20 cellular contexts compared by ENCODE assay signal in genomic region chr5:4348919-4349318, GRCh38.
"Had no signal": no experiment of that assay in that cellular context is flagged by ENCODE, and none has a peak within 500 bp of the region (broad histone marks: within the 10 kb centered on the region; RNA-seq: fewer than 3 reads in every experiment).

No MANE protein-coding gene starts in this region.

- ATAC-seq: effector memory CD8-positive, alpha-beta T cell; left colon; left ventricle myocardium superior; naive thymus-derived CD8-positive, alpha-beta T cell; stimulated activated naive B cell treated with anti-CD40 and anti-IgM and Interleukin-4, amounts not matched to agents 10 μg/mL and 1 μg/mL and 100 μg/mL, for 72 hours; stimulated activated naive CD8-positive, alpha-beta T cell treated with anti-CD3 and anti-CD28 coated beads, Interleukin-15, amount 100 ng/mL, for 72 hours had no signal

- H3K27me3 ChIP-seq: hepatocyte, right atrium auricular region, sigmoid colon, testis, transverse colon had no signal

- H3K79me2 ChIP-seq: hepatocyte had no signal

- H3K9me3 ChIP-seq: sigmoid colon, testis, transverse colon had no signal

- H3K27me3 Mint-ChIP-seq: dendritic cell treated with granulocyte-macrophage colony-stimulating factor and Interleukin-4, amounts not matched to agents 40 ng/mL and 50 ng/mL, for 4 days; effector memory CD8-positive, alpha-beta T cell; naive thymus-derived CD8-positive, alpha-beta T cell; stimulated activated naive B cell treated with anti-CD40 and anti-IgM and Interleukin-4, amounts not matched to agents 10 μg/mL and 1 μg/mL and 100 μg/mL, for 72 hours; stimulated activated naive CD8-positive, alpha-beta T cell treated with anti-CD3 and anti-CD28 coated beads, Interleukin-15, amount 100 ng/mL, for 72 hours had no signal

- H3K4me3 Mint-ChIP-seq: dendritic cell treated with granulocyte-macrophage colony-stimulating factor and Interleukin-4, amounts not matched to agents 40 ng/mL and 50 ng/mL, for 4 days; effector memory CD8-positive, alpha-beta T cell; naive thymus-derived CD8-positive, alpha-beta T cell; neural crest cell; stimulated activated naive B cell treated with anti-CD40 and anti-IgM and Interleukin-4, amounts not matched to agents 10 μg/mL and 1 μg/mL and 100 μg/mL, for 72 hours; stimulated activated naive CD8-positive, alpha-beta T cell treated with anti-CD3 and anti-CD28 coated beads, Interleukin-15, amount 100 ng/mL, for 72 hours had no signal

- H3K4me2 ChIP-seq: hepatocyte had no signal

- DNase-seq: effector memory CD8-positive, alpha-beta T cell; erythroblast; foreskin melanocyte; kidney; left colon; left ventricle myocardium superior; naive thymus-derived CD8-positive, alpha-beta T cell; sigmoid colon; stimulated activated CD4-positive, alpha-beta T cell treated with anti-CD3 and anti-CD28 coated beads, Interleukin-2, amount 100 ng/mL, for 24 hours; stimulated activated CD4-positive, alpha-beta T cell treated with anti-CD3 and anti-CD28 coated beads, Interleukin-4, amount 100 ng/mL, for 4 hours; stimulated activated naive B cell treated with anti-CD40 and anti-IgM and Interleukin-4, amounts not matched to agents 10 μg/mL and 1 μg/mL and 100 μg/mL, for 72 hours; stimulated activated naive CD8-positive, alpha-beta T cell treated with anti-CD3 and anti-CD28 coated beads, Interleukin-15, amount 100 ng/mL, for 72 hours; testis; transverse colon had no signal

- H2AFZ ChIP-seq: hepatocyte had no signal

- H3K27ac Mint-ChIP-seq: dendritic cell treated with granulocyte-macrophage colony-stimulating factor and Interleukin-4, amounts not matched to agents 40 ng/mL and 50 ng/mL, for 4 days; effector memory CD8-positive, alpha-beta T cell; naive thymus-derived CD8-positive, alpha-beta T cell; stimulated activated naive B cell treated with anti-CD40 and anti-IgM and Interleukin-4, amounts not matched to agents 10 μg/mL and 1 μg/mL and 100 μg/mL, for 72 hours; stimulated activated naive CD8-positive, alpha-beta T cell treated with anti-CD3 and anti-CD28 coated beads, Interleukin-15, amount 100 ng/mL, for 72 hours had no signal

- H3K36me3 ChIP-seq: right atrium auricular region, sigmoid colon, transverse colon had no signal

- H3K4me1 ChIP-seq: right atrium auricular region, sigmoid colon, testis, transverse colon had no signal

- H3K4me1 Mint-ChIP-seq: naive thymus-derived CD8-positive, alpha-beta T cell; stimulated activated naive B cell treated with anti-CD40 and anti-IgM and Interleukin-4, amounts not matched to agents 10 μg/mL and 1 μg/mL and 100 μg/mL, for 72 hours; stimulated activated naive CD8-positive, alpha-beta T cell treated with anti-CD3 and anti-CD28 coated beads, Interleukin-15, amount 100 ng/mL, for 72 hours had no signal

- H3K36me3 Mint-ChIP-seq: naive thymus-derived CD8-positive, alpha-beta T cell had no signal

- H3K27ac ChIP-seq: hepatocyte, right atrium auricular region, sigmoid colon, skin epidermis, testis, transverse colon had no signal

- H3K4me3 ChIP-seq: hepatocyte, lung, right atrium auricular region, sigmoid colon, skin epidermis, testis, transverse colon had no signal
